ENCODE assay signal across 1 cellular context in the genomic region with DNA sequence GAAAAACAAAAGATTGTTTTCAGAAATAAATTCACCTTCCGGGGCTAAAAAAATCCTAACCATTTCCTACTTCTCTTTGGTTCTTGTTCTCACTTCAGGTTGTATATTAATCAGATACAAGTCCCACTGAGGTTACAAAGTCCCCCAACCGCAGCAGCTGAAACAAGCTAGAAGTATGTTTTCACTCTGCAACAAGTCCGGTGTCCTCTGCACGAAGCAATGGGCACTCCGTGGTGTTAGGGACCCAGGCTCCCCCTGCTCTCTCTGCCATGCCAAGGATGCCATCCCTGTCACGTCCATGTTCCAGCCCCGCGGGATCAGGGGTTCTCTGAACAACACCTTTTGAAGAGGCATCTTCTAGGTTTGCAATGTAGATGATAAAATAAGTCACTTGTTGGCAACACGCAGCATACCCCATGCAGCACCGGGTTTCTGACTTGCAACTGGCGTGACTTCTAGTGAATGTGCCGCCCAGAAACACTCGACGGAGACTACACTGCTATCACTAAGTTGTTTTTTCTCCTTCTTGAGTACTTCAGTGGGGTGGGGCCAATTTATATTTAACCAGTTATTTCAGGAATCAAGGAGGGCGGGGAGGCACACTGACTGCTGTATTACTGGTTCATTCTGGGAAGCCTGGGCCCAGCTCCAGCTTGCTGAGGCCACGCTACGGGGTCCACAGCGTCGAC.
TF ChIP-seq lines count a peak whose summit lies in the region.

No MANE protein-coding gene starts in this region.

TF ChIP-seq in endothelial cell of umbilical vein, 7 proteins besides CTCF, POLR2A, EP300 and RAD21:
- TF ChIP-seq, protein P1, sequence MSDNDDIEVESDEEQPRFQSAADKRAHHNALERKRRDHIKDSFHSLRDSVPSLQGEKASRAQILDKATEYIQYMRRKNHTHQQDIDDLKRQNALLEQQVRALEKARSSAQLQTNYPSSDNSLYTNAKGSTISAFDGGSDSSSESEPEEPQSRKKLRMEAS (IDR thresholded peaks at IDR 0.05; ENCODE audit: insufficient read depth, insufficient read length) = no peak
